ENCODE assay signal across 8 cellular contexts in genomic region chr14:23056956-23057756, GRCh38. TPM values are rescaled to one million over a fixed set of nuclear protein-coding genes. Genes with fewer than 3 reads are reported as not detected.
DNase-seq lines count a peak whose midpoint lies in the region; ATAC-seq lines count a peak whose summit lies in the region.

A gene with protein sequence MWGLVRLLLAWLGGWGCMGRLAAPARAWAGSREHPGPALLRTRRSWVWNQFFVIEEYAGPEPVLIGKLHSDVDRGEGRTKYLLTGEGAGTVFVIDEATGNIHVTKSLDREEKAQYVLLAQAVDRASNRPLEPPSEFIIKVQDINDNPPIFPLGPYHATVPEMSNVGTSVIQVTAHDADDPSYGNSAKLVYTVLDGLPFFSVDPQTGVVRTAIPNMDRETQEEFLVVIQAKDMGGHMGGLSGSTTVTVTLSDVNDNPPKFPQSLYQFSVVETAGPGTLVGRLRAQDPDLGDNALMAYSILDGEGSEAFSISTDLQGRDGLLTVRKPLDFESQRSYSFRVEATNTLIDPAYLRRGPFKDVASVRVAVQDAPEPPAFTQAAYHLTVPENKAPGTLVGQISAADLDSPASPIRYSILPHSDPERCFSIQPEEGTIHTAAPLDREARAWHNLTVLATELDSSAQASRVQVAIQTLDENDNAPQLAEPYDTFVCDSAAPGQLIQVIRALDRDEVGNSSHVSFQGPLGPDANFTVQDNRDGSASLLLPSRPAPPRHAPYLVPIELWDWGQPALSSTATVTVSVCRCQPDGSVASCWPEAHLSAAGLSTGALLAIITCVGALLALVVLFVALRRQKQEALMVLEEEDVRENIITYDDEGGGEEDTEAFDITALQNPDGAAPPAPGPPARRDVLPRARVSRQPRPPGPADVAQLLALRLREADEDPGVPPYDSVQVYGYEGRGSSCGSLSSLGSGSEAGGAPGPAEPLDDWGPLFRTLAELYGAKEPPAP (minus strand): TSS chr14:23057520. CDS start chr14:23055733, 1,787 bp downstream.

- H3K9ac ChIP-seq in stomach smooth muscle (ENCODE audit: low read length in 2 of 2), result peak within 1 kb of the TSS; percentile 55 to 64

- peaks cover 14 to 21% of the 10 kb centered on the region in 2 donors for H3K36me3 ChIP-seq in stomach smooth muscle (ENCODE audit: control insufficient read depth in 2 of 2, insufficient read depth in 2 of 2, low read length in 2 of 2)

- no peaks in the 10 kb centered on the region for H3K9me3 ChIP-seq in stomach smooth muscle (ENCODE audit: control insufficient read depth in 2 of 2, low read length in 2 of 2)

- peaks cover 9% of the 10 kb centered on the region for H3K27me3 Mint-ChIP-seq in activated CD8-positive, alpha-beta T cell treated with anti-CD3 and anti-CD28 coated beads, Interleukin-2, amount 10 ng/mL, durations not matched to agents 7 days and 5 days (ENCODE audit: low read depth)

- peaks cover 18% of the 10 kb centered on the region for H3K4me1 Mint-ChIP-seq in activated CD8-positive, alpha-beta T cell treated with anti-CD3 and anti-CD28 coated beads, Interleukin-2, amount 10 ng/mL, durations not matched to agents 7 days and 5 days (ENCODE audit: low read depth)

- CTCF ChIA-PET in activated CD8-positive, alpha-beta T cell treated with anti-CD3 and anti-CD28 coated beads, Interleukin-2, amount 10 ng/mL, durations not matched to agents 7 days and 5 days (lab: Charles Lee), result interaction anchor here (0.6 to 17.4 kb wide), 54 partner anchors 8 to 1184 kb away, joined by 3 to 489 read pairs (median 5); partner anchors contain the start of genes ACIN1, AJUBA, C14orf119 and PABPN1

- H3K4me3 ChIP-seq in stomach smooth muscle (ENCODE audit: low read length in 2 of 2), result peak within 1 kb of the TSS; percentile 51 to 78

- peak; percentile 83 for ATAC-seq in activated CD8-positive, alpha-beta T cell treated with anti-CD3 and anti-CD28 coated beads, Interleukin-2, amount 10 ng/mL, durations not matched to agents 7 days and 5 days
- ATAC-seq in HG03571 (IDR thresholded peaks at IDR 0.05; ENCODE audit: unreplicated experiment), result no peak

- DNase-seq in GM19238 (ENCODE audit: insufficient read length, low spot score) (peak; percentile 91), HT-29 (ENCODE audit: low spot score) (peak; percentile 42), epithelial cell of prostate (ENCODE audit: low read depth, low spot score) (no peak), myocyte (ENCODE audit: low read depth) (peak; percentile 59), NOMO-1 treated with DMSO at 0.1 percent for 48 hours (lab: John Stamatoyannopoulos, UW; ENCODE audit: unreplicated experiment) (no peak)
- peak; percentile 81 for DNase-seq in activated CD8-positive, alpha-beta T cell treated with anti-CD3 and anti-CD28 coated beads, Interleukin-2, amount 10 ng/mL, durations not matched to agents 7 days and 5 days

- H3K27ac Mint-ChIP-seq in activated CD8-positive, alpha-beta T cell treated with anti-CD3 and anti-CD28 coated beads, Interleukin-2, amount 10 ng/mL, durations not matched to agents 7 days and 5 days, result peak within 1 kb of the TSS; percentile 34

- peaks cover 28% of the 10 kb centered on the region for H3K4me1 ChIP-seq in stomach smooth muscle (ENCODE audit: control insufficient read depth, insufficient read depth, low read length)

- H3K4me3 Mint-ChIP-seq in activated CD8-positive, alpha-beta T cell treated with anti-CD3 and anti-CD28 coated beads, Interleukin-2, amount 10 ng/mL, durations not matched to agents 7 days and 5 days, result peak within 1 kb of the TSS; percentile 83

- POLR2A ChIA-PET in activated CD8-positive, alpha-beta T cell treated with anti-CD3 and anti-CD28 coated beads, Interleukin-2, amount 10 ng/mL, durations not matched to agents 7 days and 5 days (lab: Charles Lee), result interaction anchor here (0.9 to 1.3 kb wide), 3 partner anchors 38 to 83 kb away, joined by 3 to 9 read pairs (median 5); partner anchors contain the start of genes ACIN1 and C14orf119

- no peaks in the 10 kb centered on the region for H3K27me3 ChIP-seq in stomach smooth muscle (ENCODE audit: control insufficient read depth in 1 of 2, insufficient read depth in 2 of 2, low read length in 2 of 2)

- H3K36me3 Mint-ChIP-seq in activated CD8-positive, alpha-beta T cell treated with anti-CD3 and anti-CD28 coated beads, Interleukin-2, amount 10 ng/mL, durations not matched to agents 7 days and 5 days (ENCODE audit: low read depth), result peaks cover 27% of the 10 kb centered on the region

- no peaks in the 10 kb centered on the region for H3K9me3 Mint-ChIP-seq in activated CD8-positive, alpha-beta T cell treated with anti-CD3 and anti-CD28 coated beads, Interleukin-2, amount 10 ng/mL, durations not matched to agents 7 days and 5 days (ENCODE audit: insufficient read depth)

- H3K27ac ChIP-seq in epithelial cell of prostate (peak within 1 kb of the TSS; percentile 47), stomach smooth muscle (ENCODE audit: low read length) (peak within 1 kb of the TSS; percentile 49)

RNA-seq across cellular contexts. Expression of the gene that starts here (rescaled TPM):
- total RNA-seq in HT-29 (2014; rRNA removed; shearing (Covaris generic)), result 11.4 and 15.0 TPM in 2 replicates
- total RNA-seq in activated CD8-positive, alpha-beta T cell treated with anti-CD3 and anti-CD28 coated beads, Interleukin-2, amount 10 ng/mL, durations not matched to agents 7 days and 5 days, result 1 to 10 TPM; 1.6 to 1.8 TPM
- 3.2 and 3.7 TPM in 2 replicates for total RNA-seq in myocyte
- polyA plus RNA-seq in myocyte (2012), result 3.1 TPM

Comparison
In these comparisons a context has a peak if more than half of its experiments do, and no peak if none do; other contexts are left out.
1. DNase-seq: peak in GM19238 (single experiment), HT-29 (single experiment), activated CD8-positive, alpha-beta T cell treated with anti-CD3 and anti-CD28 coated beads, Interleukin-2, amount 10 ng/mL, durations not matched to agents 7 days and 5 days (single experiment) and myocyte (single experiment); none in epithelial cell of prostate (single experiment) and NOMO-1 treated with DMSO at 0.1 percent for 48 hours (single experiment).